In the genomic region with DNA sequence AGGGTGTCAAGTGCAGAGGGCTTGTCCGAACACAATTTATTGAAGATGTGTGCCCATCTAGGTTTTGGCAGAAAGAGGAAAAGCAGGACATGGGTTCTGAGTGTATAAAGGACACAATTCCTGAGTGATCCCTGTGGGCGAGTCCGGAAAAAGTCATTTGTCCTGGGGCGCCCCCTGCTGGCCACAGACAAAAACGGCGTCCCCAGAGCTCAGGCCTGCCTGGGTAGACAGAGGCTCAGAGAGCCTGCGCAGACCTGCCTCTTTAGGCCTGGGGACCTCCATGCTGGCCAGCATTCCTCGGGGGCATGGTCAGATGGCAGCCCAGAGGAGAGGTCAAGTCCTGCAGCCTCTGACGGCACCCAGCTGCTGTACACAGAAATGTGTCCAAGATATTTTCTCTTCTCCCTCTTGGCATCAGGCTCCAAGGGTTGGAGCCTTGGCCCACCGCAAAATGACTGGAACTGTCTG, we compare ENCODE assay signal across 8 cellular contexts.
DNase-seq lines count a peak whose midpoint lies in the region; ATAC-seq and TF ChIP-seq lines count a peak whose summit lies in the region.

No MANE protein-coding gene starts in this region.

- H3K4me1 ChIP-seq in parathyroid adenoma (no peaks in the 10 kb centered on the region), upper lobe of left lung (no peaks in the 10 kb centered on the region)

- no peak overlapping the region for H3K4me2 ChIP-seq in parathyroid adenoma (ENCODE audit: low read length)

- H3K27me3 ChIP-seq in parathyroid adenoma (ENCODE audit: control insufficient read depth, insufficient read depth, low read length): no peaks in the 10 kb centered on the region
- H3K27me3 ChIP-seq in upper lobe of left lung: no peaks in the 10 kb centered on the region

- H3K9ac ChIP-seq in parathyroid adenoma: no peak overlapping the region

- H3K36me3 ChIP-seq in parathyroid adenoma (ENCODE audit: control insufficient read depth, insufficient read depth, low read length) (no peaks in the 10 kb centered on the region), upper lobe of left lung (no peaks in the 10 kb centered on the region)

- no peak overlapping the region for H3K27ac ChIP-seq in parathyroid adenoma
- H3K27ac ChIP-seq in upper lobe of left lung: no peak overlapping the region

- no peak for TF ChIP-seq EP300 in upper lobe of left lung (IDR thresholded peaks at IDR 0.05)

- WGBS in upper lobe of left lung, 2 donors: 11 to 16% methylated on average over 7 to 10 of the region's 10 CpGs

- ATAC-seq in upper lobe of left lung (ENCODE audit: low FRiP score in 2 of 2) (peak; percentile 66 to 89), HG03135 (IDR thresholded peaks at IDR 0.05; ENCODE audit: unreplicated experiment) (no peak)

- no peak overlapping the region for H2AFZ ChIP-seq in parathyroid adenoma

- TF ChIP-seq POLR2A in upper lobe of left lung (IDR thresholded peaks at IDR 0.05): no peak

- H3K9me3 ChIP-seq in parathyroid adenoma (ENCODE audit: control insufficient read depth, low read length): no peaks in the 10 kb centered on the region
- no peaks in the 10 kb centered on the region for H3K9me3 ChIP-seq in upper lobe of left lung

- no peak for DNase-seq in GM12864 (ENCODE audit: low read depth)
- peak; percentile 71 for DNase-seq in LHCN-M2 (ENCODE audit: low read depth)
- peak; percentile 35 for DNase-seq in SHP77 treated with DMSO at 0.1 percent for 48 hours (lab: John Stamatoyannopoulos, UW)
- peak; percentile 49 to 65 (median 52) for DNase-seq in activated naive CD4-positive, alpha-beta T cell (lab: John Stamatoyannopoulos, UW)
- DNase-seq in glomerular endothelial cell (ENCODE audit: extremely low read depth, low read depth, low spot score): peak; percentile 20
- peak; percentile 69 to 87 for DNase-seq in upper lobe of left lung

- H3K79me2 ChIP-seq in parathyroid adenoma: no peaks in the 10 kb centered on the region

- H3K4me3 ChIP-seq in GM12864 (ENCODE audit: low read depth, low read length) (no peak overlapping the region), parathyroid adenoma (ENCODE audit: low read depth, low read length) (no peak overlapping the region), upper lobe of left lung (no peak overlapping the region)

- TF ChIP-seq CTCF in GM12864 (IDR thresholded peaks at IDR 0.05; ENCODE audit: low read depth, low read length, missing control alignments): peak; percentile 86
- peak; percentile 77 for TF ChIP-seq CTCF in parathyroid adenoma (IDR thresholded peaks at IDR 0.05)
- peak; percentile 82 to 92 (median 88) for TF ChIP-seq CTCF in upper lobe of left lung (IDR thresholded peaks at IDR 0.05)
